In the genomic region with DNA sequence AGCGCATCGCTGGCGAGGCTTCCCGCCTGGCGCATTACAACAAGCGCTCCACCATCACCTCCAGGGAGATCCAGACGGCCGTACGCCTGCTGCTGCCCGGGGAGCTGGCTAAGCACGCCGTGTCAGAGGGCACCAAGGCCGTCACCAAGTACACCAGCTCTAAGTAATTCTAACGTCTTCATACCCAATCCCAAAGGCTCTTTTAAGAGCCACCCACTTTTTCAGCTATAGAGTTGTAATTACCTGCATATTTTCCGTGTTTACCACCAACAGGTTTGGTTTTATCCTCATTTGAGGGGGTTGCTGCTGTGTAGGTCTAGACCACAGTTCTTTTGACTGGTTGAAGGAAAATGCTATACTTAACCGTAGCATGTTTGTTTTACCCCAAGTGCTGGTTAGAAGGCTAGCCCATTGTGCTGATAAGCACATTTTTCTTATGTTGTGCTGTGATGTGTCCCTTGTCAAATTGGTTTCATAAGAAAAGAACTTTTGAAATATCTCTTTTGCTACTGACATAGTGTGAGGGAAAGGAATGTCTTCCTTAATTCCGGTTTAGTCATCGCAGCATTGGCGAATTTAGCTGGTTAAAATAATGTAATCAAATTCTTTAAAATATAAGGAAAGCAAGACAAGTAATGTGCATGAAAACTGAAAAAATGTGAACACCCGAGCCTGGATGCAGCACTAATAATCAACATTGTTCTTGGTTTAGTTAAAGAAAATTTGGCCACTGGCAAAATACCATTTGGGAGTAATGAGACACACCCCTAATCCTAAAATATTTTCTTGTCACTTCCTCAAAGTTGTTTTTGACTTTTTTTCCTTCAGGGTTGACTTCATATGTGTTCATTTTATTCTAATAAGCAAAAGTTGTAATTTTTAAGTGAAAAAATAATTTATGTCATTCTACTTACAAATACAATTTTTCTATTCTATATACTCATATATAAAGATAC, we compare ENCODE assay signal across 8 cellular contexts.
A peak's percentile ranks its signal among the peaks of the same experiment; 100 is the strongest.
DNase-seq lines count a peak whose midpoint lies in the region; ATAC-seq, FAIRE-seq and TF ChIP-seq lines count a peak whose summit lies in the region.

No MANE protein-coding gene starts in this region.

- no peak for FAIRE-seq in endothelial cell of umbilical vein (lab: Jason Lieb, UNC)

- TF ChIP-seq CTCF in endothelial cell of umbilical vein (IDR thresholded peaks at IDR 0.05; ENCODE audit: extremely low read depth in 1 of 2, insufficient read depth in 1 of 2, low read depth in 1 of 2, low read length in 2 of 2) = no peak

- no peaks in the 10 kb centered on the region for H4K20me1 ChIP-seq in endothelial cell of umbilical vein (replicated peaks; ENCODE audit: control insufficient read depth, extremely low read depth, insufficient read depth, low read length)

- no peaks in the 10 kb centered on the region for H3K36me3 ChIP-seq in endothelial cell of umbilical vein (ENCODE audit: control insufficient read depth in 2 of 2, extremely low read depth in 1 of 2, insufficient read depth in 2 of 2, low read length in 2 of 2)
- H3K36me3 ChIP-seq in neuron (ENCODE audit: insufficient read depth, low read length) = no peaks in the 10 kb centered on the region

- intact Hi-C loops in Right ventricle myocardium inferior (cut with DNase I) (loop anchor here (1.0 to 5.0 kb wide), 3 partner anchors 43 to 173 kb away; a partner anchor contains a TSS), left ventricle myocardium superior (cut with micrococcal nuclease) (no loop called here), endothelial cell of umbilical vein (cut with micrococcal nuclease) (loop anchor here (1.0 to 5.0 kb wide), 7 partner anchors 25 to 1612 kb away; a partner anchor contains a TSS)

- H2AFZ ChIP-seq in endothelial cell of umbilical vein (ENCODE audit: low read depth, low read length) (peak overlapping the region; percentile 15), neuron (ENCODE audit: low read depth, low read length) (peak overlapping the region; percentile 27)

- peak overlapping the region; percentile 94 for H3K27ac ChIP-seq in endothelial cell of umbilical vein (ENCODE audit: insufficient read depth, low read depth, low read length)

- H3K4me3 ChIP-seq in endothelial cell of umbilical vein (replicated peaks in 1 of 3; ENCODE audit: insufficient read depth in 1 of 3, low read depth in 1 of 3, low read length in 3 of 3) (peak overlapping the region in 2 of 3 experiments; percentile 25 to 98), neuron (ENCODE audit: low read length) (peak overlapping the region; percentile 98)

- dilution Hi-C loops in endothelial cell of umbilical vein (cut with MboI; ENCODE audit: extremely low pct_ligation_motif_present, low sequenced_read_pairs) = no loop called here

- H3K4me2 ChIP-seq in endothelial cell of umbilical vein (ENCODE audit: insufficient read depth, low read length) = peak overlapping the region; percentile 90

- CTCF ChIA-PET in endothelial cell of umbilical vein (lab: Charles Lee) = interaction anchor here (1.0 to 4.5 kb wide), 8 partner anchors 11 to 173 kb away, joined by 4 to 25 read pairs (median 13); a partner anchor contains a TSS

- peak overlapping the region; percentile 99 for H3K9ac ChIP-seq in endothelial cell of umbilical vein (replicated peaks; ENCODE audit: extremely low read depth, insufficient read depth, low read length)

- H3K9me3 ChIP-seq in endothelial cell of umbilical vein (replicated peaks; ENCODE audit: control insufficient read depth, insufficient read depth, low read length) = no peaks in the 10 kb centered on the region
- no peaks in the 10 kb centered on the region for H3K9me3 ChIP-seq in neuron (ENCODE audit: low read length)

- POLR2A ChIA-PET in endothelial cell of umbilical vein (lab: Charles Lee) = interaction anchor here (1.0 to 6.1 kb wide), 12 partner anchors 12 to 946 kb away, joined by 3 to 122 read pairs (median 9); a partner anchor contains a TSS

- BruUV-seq in endothelial cell of umbilical vein (replicated peaks; lab: Mats Ljungman, UMichigan) = no TSS peak

- DNase-seq in Right ventricle myocardium inferior (ENCODE audit: missing footprints) (peak; percentile 83), left ventricle myocardium superior (no peak), RPMI8226 (peak; percentile 79), endothelial cell of umbilical vein (ENCODE audit: low read depth, low spot score) (no peak), NCI-H1436 (lab: John Stamatoyannopoulos, UW) (no peak), anterior cingulate cortex (lab: John Stamatoyannopoulos, UW) (no peak)

- no peaks in the 10 kb centered on the region for H3K9me1 ChIP-seq in endothelial cell of umbilical vein (replicated peaks; ENCODE audit: control insufficient read depth, extremely low read depth, insufficient read depth, low read length)

- H3K4me1 ChIP-seq in endothelial cell of umbilical vein (ENCODE audit: control insufficient read depth, extremely low read depth, insufficient read depth, low read length) (peaks cover 21% of the 10 kb centered on the region), neuron (ENCODE audit: insufficient read depth, low read length) (peaks cover 21% of the 10 kb centered on the region)

- no peak for TF ChIP-seq POLR2A in endothelial cell of umbilical vein (IDR thresholded peaks at IDR 0.05; ENCODE audit: low read depth, low read length)

- H3K27me3 ChIP-seq in endothelial cell of umbilical vein (ENCODE audit: control insufficient read depth in 2 of 2, insufficient read depth in 2 of 2, low read length in 2 of 2) (no peaks in the 10 kb centered on the region), neuron (ENCODE audit: insufficient read depth, low read length) (no peaks in the 10 kb centered on the region)

- ATAC-seq in Right ventricle myocardium inferior (no peak), left ventricle myocardium superior (no peak), HG03521 (IDR thresholded peaks at IDR 0.05; ENCODE audit: unreplicated experiment) (no peak)

- no peaks in the 10 kb centered on the region for H3K79me2 ChIP-seq in endothelial cell of umbilical vein (ENCODE audit: control insufficient read depth, insufficient read depth, low read length)

TF ChIP-seq in endothelial cell of umbilical vein, 7 proteins besides CTCF, POLR2A, EP300 and RAD21:
- TF ChIP-seq FOS (IDR thresholded peaks at IDR 0.05; ENCODE audit: borderline replicate concordance, insufficient read depth, low read length) (no peak), POLR2AphosphoS5 (IDR thresholded peaks at IDR 0.05; ENCODE audit: insufficient read depth, low read depth, low read length) (no peak), EZH2 (IDR thresholded peaks at IDR 0.05; ENCODE audit: borderline replicate concordance, low read depth, low read length, severe bottlenecking) (no peak), MYC (IDR thresholded peaks at IDR 0.05; ENCODE audit: low read depth, low read length) (no peak), GATA2 (IDR thresholded peaks at IDR 0.05; ENCODE audit: insufficient read depth, insufficient read length, low read depth, low read length) (no peak), JUN (IDR thresholded peaks at IDR 0.05; ENCODE audit: borderline replicate concordance, insufficient read depth, insufficient read length, low read depth) (no peak)
- TF ChIP-seq, protein P1, sequence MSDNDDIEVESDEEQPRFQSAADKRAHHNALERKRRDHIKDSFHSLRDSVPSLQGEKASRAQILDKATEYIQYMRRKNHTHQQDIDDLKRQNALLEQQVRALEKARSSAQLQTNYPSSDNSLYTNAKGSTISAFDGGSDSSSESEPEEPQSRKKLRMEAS (IDR thresholded peaks at IDR 0.05; ENCODE audit: insufficient read depth, insufficient read length) = no peak

Comparison
In these comparisons a context has a peak if more than half of its experiments do, and no peak if none do; other contexts are left out.
1. DNase-seq: peak in Right ventricle myocardium inferior (single experiment) and RPMI8226 (single experiment); none in left ventricle myocardium superior (single experiment), endothelial cell of umbilical vein (single experiment), NCI-H1436 (single experiment) and anterior cingulate cortex (0 of 58).